ENCODE assay signal across 15 cellular contexts in genomic region chr9:97666907-97667686, GRCh38. TPM values are rescaled to one million over a fixed set of nuclear protein-coding genes. Genes with fewer than 3 reads are reported as not detected.
DNase-seq lines count a peak whose midpoint lies in the region; ATAC-seq and TF ChIP-seq lines count a peak whose summit lies in the region.
"Had no signal": no experiment of that assay in that cellular context is flagged by ENCODE, and none has a peak within 500 bp of the region (broad histone marks: within the 10 kb centered on the region; RNA-seq: fewer than 3 reads in every experiment).

No MANE protein-coding gene starts in this region.

- H3K27me3 Mint-ChIP-seq in T-helper 17 cell (no peaks in the 10 kb centered on the region), nephron progenitor cell (ENCODE audit: low read depth, poor library complexity) (peaks cover 4% of the 10 kb centered on the region)

- peak; percentile 40 for DNase-seq in Ammon's horn (ENCODE audit: low spot score)
- DNase-seq in CMK (ENCODE audit: low read depth): peak; percentile 52
- DNase-seq in T-helper 17 cell: no peak
- peak; percentile 11 for DNase-seq in globus pallidus (ENCODE audit: low spot score)
- no peak for DNase-seq in inferior parietal cortex (ENCODE audit: extremely low spot score)
- no peak for DNase-seq in nephron progenitor cell
- DNase-seq in MG63: no peak
- no peak for DNase-seq in T-helper 9 cell
- DNase-seq: C1 segment of cervical spinal cord; central memory CD4-positive, alpha-beta T cell; gastrocnemius medialis; NCI-H187 treated with DMSO at 0.1 percent for 48 hours; NCI-H524 treated with DMSO at 0.1 percent for 48 hours; posterior cingulate gyrus had no signal

- no peak for ATAC-seq in T-helper 17 cell
- ATAC-seq: gastrocnemius medialis, GM12878 had no signal

- no peaks in the 10 kb centered on the region for H3K9me3 Mint-ChIP-seq in nephron progenitor cell

- peaks cover 6% of the 10 kb centered on the region for H3K36me3 Mint-ChIP-seq in T-helper 17 cell (ENCODE audit: low read depth)
- H3K36me3 Mint-ChIP-seq in nephron progenitor cell (ENCODE audit: low read depth): peaks cover 64% of the 10 kb centered on the region

- no peaks in the 10 kb centered on the region for H3K27me3 ChIP-seq in MG63
- H3K27me3 ChIP-seq: gastrocnemius medialis had no signal

- TF ChIP-seq CTCF in nephron progenitor cell (IDR thresholded peaks at IDR 0.05): no peak

- H3K9me3 ChIP-seq in T-helper 17 cell (ENCODE audit: control insufficient read depth, low read length, poor library complexity, severe bottlenecking) (no peaks in the 10 kb centered on the region), MG63 (no peaks in the 10 kb centered on the region)
- H3K9me3 ChIP-seq: gastrocnemius medialis had no signal

- peaks cover 16% of the 10 kb centered on the region for H3K4me1 Mint-ChIP-seq in T-helper 17 cell
- no peaks in the 10 kb centered on the region for H3K4me1 Mint-ChIP-seq in nephron progenitor cell

- H3K27ac Mint-ChIP-seq in T-helper 17 cell (peak overlapping the region; percentile 79), nephron progenitor cell (no peak overlapping the region)

- no peak overlapping the region for H3K4me3 Mint-ChIP-seq in T-helper 17 cell
- H3K4me3 Mint-ChIP-seq in nephron progenitor cell: no peak overlapping the region

- H3K4me3 ChIP-seq in MG63: no peak overlapping the region
- H3K4me3 ChIP-seq: gastrocnemius medialis, GM12878 had no signal

- H3K36me3 ChIP-seq in MG63: peaks cover 73% of the 10 kb centered on the region

RNA-seq across cellular contexts. Expression of gene XPA, which starts 30.0 kb away (rescaled TPM):
- total RNA-seq in T-helper 17 cell: 10 to 100 TPM; 16.6 to 23.4 TPM
- 4.9 and 15.5 TPM in 2 replicates for total RNA-seq in MG63 (2014; rRNA removed; shearing (Covaris generic); ENCODE audit: low replicate concordance)

RNA-seq across cellular contexts. Expression of gene NCBP1, which starts 33.5 kb away (rescaled TPM):
- total RNA-seq in T-helper 17 cell: 10 to 100 TPM; 31.6 to 37.2 TPM
- total RNA-seq in MG63 (2014; rRNA removed; shearing (Covaris generic); ENCODE audit: low replicate concordance): 35.7 and 263 TPM in 2 replicates

RNA-seq across cellular contexts. Expression of gene TSTD2, which starts 33.9 kb away (rescaled TPM):
- 10 to 100 TPM; 15.5 to 26.7 TPM for total RNA-seq in T-helper 17 cell
- 12.0 and 21.6 TPM in 2 replicates for total RNA-seq in MG63 (2014; rRNA removed; shearing (Covaris generic); ENCODE audit: low replicate concordance)

Comparison
In these comparisons a context has a peak if more than half of its experiments do, and no peak if none do; other contexts are left out.
1. DNase-seq: peak in Ammon's horn (single experiment), CMK (single experiment) and globus pallidus (single experiment); none in T-helper 17 cell (0 of 3), inferior parietal cortex (single experiment), nephron progenitor cell (single experiment), MG63 (single experiment) and T-helper 9 cell (single experiment).